ENCODE assay signal across 1 cellular context in genomic region chr22:37607010-37607911, GRCh38.
TF ChIP-seq lines count a peak whose summit lies in the region.

No MANE protein-coding gene starts in this region.

TF ChIP-seq in HepG2, 621 proteins besides CTCF, POLR2A, EP300 and RAD21 (continued from another document and continues in another):
- TF ChIP-seq SYNCRIP (IDR thresholded peaks at IDR 0.05; ENCODE audit: insufficient read depth, low read depth, low read length) (no peak), BHLHE40 (IDR thresholded peaks at IDR 0.05; ENCODE audit: low read length) (no peak), ZNF407 (CRISPR knock-in tag; IDR thresholded peaks at IDR 0.05; ENCODE audit: not compliant biosample characterization) (no peak), YEATS4 (CRISPR knock-in tag; IDR thresholded peaks at IDR 0.05; ENCODE audit: borderline replicate concordance) (no peak; the same call in 1 of the 2 replicates), ZFP91 (CRISPR knock-in tag; IDR thresholded peaks at IDR 0.05; ENCODE audit: borderline replicate concordance) (peak; percentile 53), ZKSCAN1 (IDR thresholded peaks at IDR 0.05; ENCODE audit: low read length) (no peak), GABPA (IDR thresholded peaks at IDR 0.05; ENCODE audit: low read depth, low read length) (no peak), GABPA (CRISPR knock-in tag; IDR thresholded peaks at IDR 0.05; ENCODE audit: low read depth) (peak; percentile 67), KDM3A (CRISPR knock-in tag; IDR thresholded peaks at IDR 0.05; ENCODE audit: low read depth) (no peak), NBN (conservative IDR thresholded peaks at IDR 0.05) (no peak), RFXAP (CRISPR knock-in tag; IDR thresholded peaks at IDR 0.05; ENCODE audit: borderline replicate concordance) (no peak), ZNF350 (CRISPR knock-in tag; IDR thresholded peaks at IDR 0.05; ENCODE audit: borderline replicate concordance, low read depth) (peak; percentile 63; the same call in 1 of the 2 replicates), ZNF431 (CRISPR knock-in tag; IDR thresholded peaks at IDR 0.05; ENCODE audit: borderline replicate concordance, low read depth) (no peak), ZSCAN12 (CRISPR knock-in tag; IDR thresholded peaks at IDR 0.05) (no peak), FLYWCH1 (CRISPR knock-in tag; IDR thresholded peaks at IDR 0.05) (no peak), ZBTB46 (CRISPR knock-in tag; IDR thresholded peaks at IDR 0.05; ENCODE audit: borderline replicate concordance) (no peak), ARNT2 (CRISPR knock-in tag; IDR thresholded peaks at IDR 0.05; ENCODE audit: low read depth) (peak; percentile 51; the same call in 1 of the 2 replicates), CREBL2 (CRISPR knock-in tag; IDR thresholded peaks at IDR 0.05; ENCODE audit: borderline replicate concordance) (no peak), CBFB (CRISPR knock-in tag; IDR thresholded peaks at IDR 0.05) (0 out of 2 replicates have a peak, but pooled peaks have one; percentile 44), ZNF609 (CRISPR knock-in tag; IDR thresholded peaks at IDR 0.05; ENCODE audit: borderline replicate concordance) (no peak), ZFP90 (CRISPR knock-in tag; IDR thresholded peaks at IDR 0.05; ENCODE audit: borderline replicate concordance) (no peak; the same call in 1 of the 2 replicates), ZNF367 (CRISPR knock-in tag; IDR thresholded peaks at IDR 0.05; ENCODE audit: borderline replicate concordance) (no peak), MED13 (CRISPR knock-in tag; IDR thresholded peaks at IDR 0.05) (no peak), ZNF138 (CRISPR knock-in tag; IDR thresholded peaks at IDR 0.05; ENCODE audit: low read depth) (no peak), HOXA9 (CRISPR knock-in tag; IDR thresholded peaks at IDR 0.05; ENCODE audit: borderline replicate concordance) (no peak), ZNF768 (CRISPR knock-in tag; IDR thresholded peaks at IDR 0.05) (peak; percentile 38; the same call in 1 of the 2 replicates), RCOR2 (CRISPR knock-in tag; IDR thresholded peaks at IDR 0.05) (no peak), ATF3 (CRISPR knock-in tag; IDR thresholded peaks at IDR 0.05) (no peak), DRAP1 (CRISPR knock-in tag; IDR thresholded peaks at IDR 0.05) (no peak; the same call in 1 of the 2 replicates), ZBTB42 (CRISPR knock-in tag; IDR thresholded peaks at IDR 0.05) (no peak), NFE2L2 (IDR thresholded peaks at IDR 0.05; ENCODE audit: low read length) (no peak), GTF3A (CRISPR knock-in tag; conservative IDR thresholded peaks at IDR 0.05) (no peak), SIX4 (CRISPR knock-in tag; IDR thresholded peaks at IDR 0.05) (no peak), SUZ12 (IDR thresholded peaks at IDR 0.05; ENCODE audit: low read depth, low read length) (no peak), GATAD1 (CRISPR knock-in tag; IDR thresholded peaks at IDR 0.05) (peak; percentile 65; the same call in 1 of the 2 replicates), TRAFD1 (CRISPR knock-in tag; IDR thresholded peaks at IDR 0.05; ENCODE audit: borderline replicate concordance) (no peak), GTF2F1 (IDR thresholded peaks at IDR 0.05; ENCODE audit: low read length) (no peak), KLF15 (CRISPR knock-in tag; IDR thresholded peaks at IDR 0.05; ENCODE audit: borderline replicate concordance) (no peak), HES4 (CRISPR knock-in tag; IDR thresholded peaks at IDR 0.05; ENCODE audit: borderline replicate concordance) (no peak), ZNF264 (CRISPR knock-in tag; IDR thresholded peaks at IDR 0.05) (no peak), BCL3 (CRISPR knock-in tag; IDR thresholded peaks at IDR 0.05) (no peak), NPAS2 (CRISPR knock-in tag; IDR thresholded peaks at IDR 0.05; ENCODE audit: borderline replicate concordance) (no peak)
